Comparison of ENCODE assay signal across 8 cellular contexts in genomic region chr12:109308534-109309440, GRCh38.
DNase-seq lines count a peak whose midpoint lies in the region; ATAC-seq and TF ChIP-seq lines count a peak whose summit lies in the region.

TSS of gene FOXN4 (minus strand) at chr12:109309284. CDS start at chr12:109308321, 963 bp downstream.

- TF ChIP-seq CTCF in HL-60 (IDR thresholded peaks at IDR 0.05; ENCODE audit: insufficient read depth, low read length): no peak

- no peaks in the 10 kb centered on the region for H3K79me2 ChIP-seq in ACC112 (ENCODE audit: control insufficient read depth, insufficient read depth, low read length, unreplicated experiment)

- no peaks in the 10 kb centered on the region for H3K36me3 ChIP-seq in ACC112 (ENCODE audit: insufficient read depth, low read length)
- H3K36me3 ChIP-seq in adipocyte (ENCODE audit: control insufficient read depth, insufficient read depth, low read length, severe bottlenecking): no peaks in the 10 kb centered on the region
- H3K36me3 ChIP-seq in mucosa of rectum (ENCODE audit: control insufficient read depth in 2 of 2, insufficient read depth in 2 of 2, low read length in 2 of 2): no peaks in the 10 kb centered on the region

- H3K9ac ChIP-seq in adipocyte (ENCODE audit: low read length) (no peak within 1 kb of the TSS), mucosa of rectum (ENCODE audit: low read depth in 1 of 2, low read length in 2 of 2) (peak within 1 kb of the TSS in 1 of 2 donors; percentile 25)

- H3K9me3 ChIP-seq in adipocyte (ENCODE audit: control insufficient read depth, low read length) (no peaks in the 10 kb centered on the region), mucosa of rectum (ENCODE audit: control insufficient read depth in 2 of 2, low read length in 2 of 2) (no peaks in the 10 kb centered on the region)

- peaks cover 3% of the 10 kb centered on the region for H3K4me1 ChIP-seq in ACC112 (ENCODE audit: control insufficient read depth, insufficient read depth, low read length, unreplicated experiment)
- peaks cover 4% of the 10 kb centered on the region for H3K4me1 ChIP-seq in adipocyte (ENCODE audit: control insufficient read depth, insufficient read depth, low read length)
- peaks cover 2 to 7% of the 10 kb centered on the region in 2 donors for H3K4me1 ChIP-seq in mucosa of rectum (ENCODE audit: control insufficient read depth in 2 of 2, insufficient read depth in 2 of 2, low read length in 2 of 2)

- DNase-seq in HL-60 (ENCODE audit: low read depth in 1 of 2, low spot score in 1 of 2) (no peak), adipocyte (ENCODE audit: low read depth) (peak; percentile 4), AG08396 (ENCODE audit: low spot score) (no peak)
- DNase-seq in stimulated activated CD4-positive, alpha-beta T cell treated with anti-CD3 and anti-CD28 coated beads, Interleukin-15, amount 100 ng/mL, for 24 hours: no peak

- H3K27me3 ChIP-seq in ACC112 (ENCODE audit: insufficient read depth, low read length) (peaks cover 89% of the 10 kb centered on the region), HL-60 (ENCODE audit: insufficient read depth, poor library complexity, severe bottlenecking) (peaks cover 49% of the 10 kb centered on the region), adipocyte (replicated peaks; ENCODE audit: control insufficient read depth, insufficient read depth, low read length) (peaks cover 74% of the 10 kb centered on the region), mucosa of rectum (ENCODE audit: control insufficient read depth in 2 of 2, insufficient read depth in 2 of 2, low read length in 2 of 2) (peaks cover 23 to 31% of the 10 kb centered on the region in 2 donors)

- ATAC-seq in HG03097 (IDR thresholded peaks at IDR 0.05; ENCODE audit: low FRiP score, unreplicated experiment): no peak
- no peak for ATAC-seq in GM21786 (IDR thresholded peaks at IDR 0.05; ENCODE audit: unreplicated experiment)

- H2AFZ ChIP-seq in ACC112 (ENCODE audit: low read length, unreplicated experiment): peak within 1 kb of the TSS; percentile 30

- H3K27ac ChIP-seq in ACC112 (ENCODE audit: low read depth, low read length) (no peak within 1 kb of the TSS), HL-60 (replicated peaks) (no peak within 1 kb of the TSS), mucosa of rectum (ENCODE audit: low read depth in 2 of 2, low read length in 2 of 2) (no peak within 1 kb of the TSS)

- H3K4me3 ChIP-seq in ACC112 (ENCODE audit: low read depth, low read length) (peak within 1 kb of the TSS; percentile 69), HL-60 (replicated peaks; ENCODE audit: insufficient read depth, low read length) (peak within 1 kb of the TSS; percentile 29), adipocyte (ENCODE audit: low read length) (peak within 1 kb of the TSS; percentile 67), mucosa of rectum (ENCODE audit: low read length in 2 of 2) (peak within 1 kb of the TSS; percentile 58 to 71)
